16 cellular contexts compared by ENCODE assay signal in genomic region chrX:72394518-72395163, GRCh38.
DNase-seq lines count a peak whose midpoint lies in the region; ATAC-seq and TF ChIP-seq lines count a peak whose summit lies in the region.
"Had no signal": no experiment of that assay in that cellular context is flagged by ENCODE, and none has a peak within 500 bp of the region (broad histone marks: within the 10 kb centered on the region; RNA-seq: fewer than 3 reads in every experiment).

No MANE protein-coding gene starts in this region.

- H3K9me3 ChIP-seq in neural progenitor cell (ENCODE audit: low read depth) (peaks cover 4% of the 10 kb centered on the region), A673 (ENCODE audit: low read depth, low read length, poor library complexity, severe bottlenecking) (no peaks in the 10 kb centered on the region)
- no peaks in the 10 kb centered on the region for H3K9me3 ChIP-seq in CD8-positive, alpha-beta T cell (ENCODE audit: low read length)
- H3K9me3 ChIP-seq: thoracic aorta had no signal

- H3K27ac ChIP-seq in neural progenitor cell, result no peak overlapping the region
- H3K27ac ChIP-seq in A673 (ENCODE audit: low read depth, low read length, poor library complexity, severe bottlenecking), result no peak overlapping the region
- H3K27ac ChIP-seq in CD8-positive, alpha-beta T cell (ENCODE audit: low read depth, low read length), result no peak overlapping the region
- H3K27ac ChIP-seq: thoracic aorta had no signal

- H4K20me1 ChIP-seq in neural progenitor cell (ENCODE audit: low read depth), result no peaks in the 10 kb centered on the region

- POLR2A ChIA-PET in A673 (lab: Charles Lee; ENCODE audit: low non-redundant PET), result no interaction called here
- POLR2A ChIA-PET in CD8-positive, alpha-beta T cell (lab: Charles Lee), result no interaction called here

- H3K4me1 ChIP-seq in neural progenitor cell, result peaks cover 37% of the 10 kb centered on the region
- H3K4me1 ChIP-seq in A673 (ENCODE audit: insufficient read depth, low read length, poor library complexity, severe bottlenecking), result no peaks in the 10 kb centered on the region
- H3K4me1 ChIP-seq in CD8-positive, alpha-beta T cell (ENCODE audit: insufficient read depth, low read length), result no peaks in the 10 kb centered on the region

- H3K36me3 Mint-ChIP-seq in neural progenitor cell, result peaks cover 2% of the 10 kb centered on the region
- peaks cover 2% of the 10 kb centered on the region for H3K36me3 Mint-ChIP-seq in CD8-positive, alpha-beta T cell
- H3K36me3 Mint-ChIP-seq: natural killer cell had no signal

- no peak overlapping the region for H2AFZ ChIP-seq in neural progenitor cell (replicated peaks)

- no peak overlapping the region for H3K4me3 Mint-ChIP-seq in neural progenitor cell
- no peak overlapping the region for H3K4me3 Mint-ChIP-seq in CD8-positive, alpha-beta T cell
- H3K4me3 Mint-ChIP-seq: CD4-positive, alpha-beta T cell; natural killer cell had no signal

- H3K9ac ChIP-seq in neural progenitor cell, result no peak overlapping the region

- H3K36me3 ChIP-seq in neural progenitor cell, result no peaks in the 10 kb centered on the region
- H3K36me3 ChIP-seq in A673 (ENCODE audit: insufficient read depth, low read length, poor library complexity, severe bottlenecking), result no peaks in the 10 kb centered on the region
- H3K36me3 ChIP-seq in CD8-positive, alpha-beta T cell (ENCODE audit: insufficient read depth, low read length), result no peaks in the 10 kb centered on the region
- H3K36me3 ChIP-seq: thoracic aorta had no signal

- H3K4me3 ChIP-seq in neural progenitor cell, result no peak overlapping the region
- H3K4me3 ChIP-seq in A673 (ENCODE audit: low read depth, low read length, poor library complexity, severe bottlenecking), result no peak overlapping the region
- H3K4me3 ChIP-seq in CD8-positive, alpha-beta T cell (ENCODE audit: low read depth, low read length), result no peak overlapping the region
- H3K4me3 ChIP-seq: GM12878, thoracic aorta had no signal

- no TSS peak for BruUV-seq in A673 (replicated peaks; lab: Mats Ljungman, UMichigan)

- H3F3A ChIP-seq in neural progenitor cell (ENCODE audit: low read depth), result peaks cover 19% of the 10 kb centered on the region

- intact Hi-C loops in A673 (cut with micrococcal nuclease; ENCODE audit: unreplicated experiment), result no loop called here
- intact Hi-C loops in CD8-positive, alpha-beta T cell (cut with DNase I, micrococcal nuclease), result no loop called here

- no peaks in the 10 kb centered on the region for H3K79me2 ChIP-seq in neural progenitor cell (ENCODE audit: low read depth)

- H3K4me1 Mint-ChIP-seq in neural progenitor cell, result peaks cover 21% of the 10 kb centered on the region
- H3K4me1 Mint-ChIP-seq in CD8-positive, alpha-beta T cell (ENCODE audit: low read depth), result no peaks in the 10 kb centered on the region
- H3K4me1 Mint-ChIP-seq: natural killer cell had no signal

- H3K27me3 ChIP-seq in neural progenitor cell (no peaks in the 10 kb centered on the region), A673 (replicated peaks; ENCODE audit: insufficient read depth, low read depth, low read length, poor library complexity) (no peaks in the 10 kb centered on the region)
- H3K27me3 ChIP-seq in CD8-positive, alpha-beta T cell (ENCODE audit: insufficient read depth, low read length), result no peaks in the 10 kb centered on the region

- ATAC-seq in CD8-positive, alpha-beta T cell, result no peak
- ATAC-seq: GM12878, natural killer cell had no signal

- CTCF ChIA-PET in A673 (lab: Charles Lee), result no interaction called here
- CTCF ChIA-PET in CD8-positive, alpha-beta T cell (lab: Charles Lee), result no interaction called here

- peak overlapping the region; percentile 51 for H3K4me2 ChIP-seq in neural progenitor cell

- no peak for TF ChIP-seq CTCF in neural progenitor cell (IDR thresholded peaks at IDR 0.05)
- no peak for TF ChIP-seq CTCF in A673 (conservative IDR thresholded peaks at IDR 0.05; ENCODE audit: low read depth, low read length)
- no peak for TF ChIP-seq CTCF in CD8-positive, alpha-beta T cell (IDR thresholded peaks at IDR 0.05)

- no peaks in the 10 kb centered on the region for H3K27me3 Mint-ChIP-seq in neural progenitor cell (ENCODE audit: insufficient read depth, low read depth)
- H3K27me3 Mint-ChIP-seq in CD8-positive, alpha-beta T cell (ENCODE audit: low read depth), result no peaks in the 10 kb centered on the region
- H3K27me3 Mint-ChIP-seq: CD4-positive, alpha-beta T cell had no signal

- no peaks in the 10 kb centered on the region for H3K9me3 Mint-ChIP-seq in neural progenitor cell
- no peaks in the 10 kb centered on the region for H3K9me3 Mint-ChIP-seq in CD8-positive, alpha-beta T cell
- H3K9me3 Mint-ChIP-seq: CD4-positive, alpha-beta T cell; natural killer cell had no signal

- H3K27ac Mint-ChIP-seq in neural progenitor cell, result peak overlapping the region; percentile 4
- H3K27ac Mint-ChIP-seq in CD8-positive, alpha-beta T cell, result no peak overlapping the region
- H3K27ac Mint-ChIP-seq: CD4-positive, alpha-beta T cell; natural killer cell had no signal

- DNase-seq in AG08395 (ENCODE audit: low spot score) (peak; percentile 15), LHCN-M2 (ENCODE audit: low read depth) (peak; percentile 92), fibroblast of gingiva (ENCODE audit: low read depth) (peak; percentile 81), neural progenitor cell (ENCODE audit: low spot score) (peak; percentile 19), A673 (ENCODE audit: low spot score) (no peak)
- DNase-seq in activated CD4-positive, alpha-beta T cell treated with anti-CD3 and anti-CD28 coated beads for 4 hours, result no peak
- no peak for DNase-seq in stimulated activated naive CD4-positive, alpha-beta T cell treated with Interleukin-2 at 50 U/mL for 16 hours (lab: John Stamatoyannopoulos, UW)
- no peak for DNase-seq in CD8-positive, alpha-beta T cell
- DNase-seq: activated CD4-positive, CD25-positive, alpha-beta regulatory T cell; activated effector memory CD4-positive, alpha-beta T cell treated with Interleukin-2 at 50 U/mL for 16 hours; CD4-positive, alpha-beta T cell; effector CD8-positive, alpha-beta T cell; natural killer cell; NCI-H2081 treated with DMSO at 0.1 percent for 48 hours had no signal

Comparison
In these comparisons a context has a peak if more than half of its experiments do, and no peak if none do; other contexts are left out.
1. DNase-seq: peak in AG08395 (single experiment), LHCN-M2 (single experiment), fibroblast of gingiva (single experiment) and neural progenitor cell (single experiment); none in activated CD4-positive, alpha-beta T cell treated with anti-CD3 and anti-CD28 coated beads for 4 hours (0 of 2), A673 (single experiment), stimulated activated naive CD4-positive, alpha-beta T cell treated with Interleukin-2 at 50 U/mL for 16 hours (single experiment) and CD8-positive, alpha-beta T cell (0 of 7).